11 cellular contexts compared by ENCODE assay signal in the genomic region with DNA sequence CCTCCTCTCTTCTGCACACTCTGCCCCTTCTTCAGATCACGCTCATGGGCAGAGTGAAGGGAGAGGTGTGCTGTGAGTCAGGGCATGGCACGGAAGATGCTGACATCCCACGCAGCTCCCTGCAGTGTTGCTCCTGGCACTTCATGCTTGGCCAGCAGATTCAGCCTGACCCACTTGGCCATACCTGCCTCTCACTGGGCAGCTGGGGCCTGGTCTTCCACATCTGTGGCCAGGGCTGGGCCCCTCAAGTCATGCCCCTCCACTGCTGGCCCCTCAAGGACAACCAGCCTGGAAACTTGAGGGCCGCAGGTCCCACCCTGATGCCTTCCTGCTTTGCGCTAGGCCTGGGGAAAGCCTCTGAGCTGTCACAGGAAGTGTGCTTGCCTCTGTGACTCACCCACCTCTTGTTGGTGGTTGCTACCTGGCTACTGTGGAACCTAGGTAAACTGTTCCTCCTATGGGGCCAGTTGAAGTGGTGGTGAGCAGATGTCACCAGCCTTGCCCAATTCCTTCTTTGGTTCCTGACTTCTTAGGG. TPM values are rescaled to one million over a fixed set of nuclear protein-coding genes. Genes with fewer than 3 reads are reported as not detected.
DNase-seq lines count a peak whose midpoint lies in the region; ATAC-seq, FAIRE-seq and TF ChIP-seq lines count a peak whose summit lies in the region.
"Had no signal": no experiment of that assay in that cellular context is flagged by ENCODE, and none has a peak within 500 bp of the region (broad histone marks: within the 10 kb centered on the region; RNA-seq: fewer than 3 reads in every experiment).

No MANE protein-coding gene starts in this region.

- H3K36me3 ChIP-seq in small intestine (ENCODE audit: control insufficient read depth in 2 of 2, insufficient read depth in 2 of 2, low read length in 2 of 2) (no peaks in the 10 kb centered on the region), tibial artery (no peaks in the 10 kb centered on the region)
- H3K36me3 ChIP-seq: heart right ventricle had no signal

- WGBS in small intestine, 3 donors: 81 to 85% (median 83%) methylated on average over 5 of the region's 5 CpGs

- no peaks in the 10 kb centered on the region for H3K36me3 Mint-ChIP-seq in activated B cell treated with CpG ODN at 0.5 μM for 24 hours (ENCODE audit: low read depth)
- H3K36me3 Mint-ChIP-seq in activated naive CD8-positive, alpha-beta T cell treated with anti-CD3 and anti-CD28 coated beads for 36 hours: no peaks in the 10 kb centered on the region

- H3K9me3 Mint-ChIP-seq in activated B cell treated with CpG ODN at 0.5 μM for 24 hours: no peaks in the 10 kb centered on the region
- no peaks in the 10 kb centered on the region for H3K9me3 Mint-ChIP-seq in activated naive CD8-positive, alpha-beta T cell treated with anti-CD3 and anti-CD28 coated beads for 36 hours
- H3K9me3 Mint-ChIP-seq: IgD-negative memory B cell had no signal

- no peak overlapping the region for H3K4me3 Mint-ChIP-seq in activated B cell treated with CpG ODN at 0.5 μM for 24 hours
- no peak overlapping the region for H3K4me3 Mint-ChIP-seq in activated naive CD8-positive, alpha-beta T cell treated with anti-CD3 and anti-CD28 coated beads for 36 hours

- CTCF ChIA-PET in activated B cell treated with CpG ODN at 0.5 μM for 24 hours (lab: Charles Lee): no interaction called here

- TF ChIP-seq CTCF in activated B cell treated with CpG ODN at 0.5 μM for 24 hours (IDR thresholded peaks at IDR 0.05): no peak
- TF ChIP-seq CTCF in tibial artery (IDR thresholded peaks at IDR 0.05): no peak

- H3K4me1 Mint-ChIP-seq in activated B cell treated with CpG ODN at 0.5 μM for 24 hours: no peaks in the 10 kb centered on the region
- peaks cover 21% of the 10 kb centered on the region for H3K4me1 Mint-ChIP-seq in activated naive CD8-positive, alpha-beta T cell treated with anti-CD3 and anti-CD28 coated beads for 36 hours
- H3K4me1 Mint-ChIP-seq: IgD-negative memory B cell had no signal

- intact Hi-C loops in activated B cell treated with CpG ODN at 0.5 μM for 24 hours (cut with micrococcal nuclease) (no loop called here), tibial artery (cut with DNase I; ENCODE audit: low total_unique reads) (no loop called here)

- DNase-seq in AG08395 (ENCODE audit: low spot score): peak; percentile 0
- no peak for DNase-seq in activated B cell treated with CpG ODN at 0.5 μM for 24 hours
- DNase-seq in activated naive CD8-positive, alpha-beta T cell treated with anti-CD3 and anti-CD28 coated beads for 36 hours: peak; percentile 64
- peak; percentile 13 for DNase-seq in small intestine
- no peak for DNase-seq in NCI-H2081 (lab: John Stamatoyannopoulos, UW)
- DNase-seq in tibial artery: no peak
- DNase-seq in A172 (ENCODE audit: low spot score): no peak
- DNase-seq: heart right ventricle had no signal

- no peak for FAIRE-seq in small intestine (lab: Jason Lieb, UNC)

- no peaks in the 10 kb centered on the region for H3K9me3 ChIP-seq in small intestine (ENCODE audit: control insufficient read depth, low read depth)
- H3K9me3 ChIP-seq in tibial artery: no peaks in the 10 kb centered on the region
- H3K9me3 ChIP-seq: heart right ventricle had no signal

- peak; percentile 31 for ATAC-seq in activated B cell treated with CpG ODN at 0.5 μM for 24 hours (ENCODE audit: low read depth)
- no peak for ATAC-seq in GM21447 (IDR thresholded peaks at IDR 0.05; ENCODE audit: unreplicated experiment)

- H3K4me3 ChIP-seq in small intestine (ENCODE audit: low read depth in 1 of 2, low read length in 2 of 2) (no peak overlapping the region), tibial artery (no peak overlapping the region)
- H3K4me3 ChIP-seq: heart right ventricle, skin epidermis had no signal

- POLR2A ChIA-PET in activated B cell treated with CpG ODN at 0.5 μM for 24 hours (lab: Charles Lee): no interaction called here

- no peaks in the 10 kb centered on the region for H3K4me1 ChIP-seq in small intestine (ENCODE audit: control insufficient read depth in 2 of 2, insufficient read depth in 1 of 2, low read depth in 1 of 2, low read length in 1 of 2)
- no peaks in the 10 kb centered on the region for H3K4me1 ChIP-seq in tibial artery

- no peaks in the 10 kb centered on the region for H3K27me3 Mint-ChIP-seq in activated B cell treated with CpG ODN at 0.5 μM for 24 hours
- no peaks in the 10 kb centered on the region for H3K27me3 Mint-ChIP-seq in activated naive CD8-positive, alpha-beta T cell treated with anti-CD3 and anti-CD28 coated beads for 36 hours
- H3K27me3 Mint-ChIP-seq: IgD-negative memory B cell had no signal

- H3K27ac Mint-ChIP-seq in activated B cell treated with CpG ODN at 0.5 μM for 24 hours: no peak overlapping the region
- peak overlapping the region; percentile 62 for H3K27ac Mint-ChIP-seq in activated naive CD8-positive, alpha-beta T cell treated with anti-CD3 and anti-CD28 coated beads for 36 hours

- H3K27me3 ChIP-seq in small intestine (ENCODE audit: control insufficient read depth in 2 of 2, insufficient read depth in 2 of 2, low read length in 2 of 2) (no peaks in the 10 kb centered on the region), tibial artery (no peaks in the 10 kb centered on the region)
- H3K27me3 ChIP-seq: heart right ventricle had no signal

- H3K27ac ChIP-seq in small intestine (ENCODE audit: low read depth in 1 of 2, low read length in 1 of 2) (peak overlapping the region in 1 of 2 donors; percentile 1), tibial artery (no peak overlapping the region)

RNA-seq across cellular contexts. Expression of gene BSN, which starts 48.7 kb away (rescaled TPM):
- 0.15 and 0.69 TPM in 2 replicates for total RNA-seq in activated B cell treated with CpG ODN at 0.5 μM for 24 hours
- under 1 TPM; 0.10 to 0.35 TPM for total RNA-seq in activated naive CD8-positive, alpha-beta T cell treated with anti-CD3 and anti-CD28 coated beads for 36 hours
- under 1 TPM in 2 of 3 donors, not detected in 1; under 0.01 to 0.64 TPM for polyA plus RNA-seq in small intestine
- total RNA-seq in A172 (2014; rRNA removed; shearing (Covaris generic)): 0.10 and 0.12 TPM in 2 replicates

Comparison
In these comparisons a context has a peak if more than half of its experiments do, and no peak if none do; other contexts are left out.
1. DNase-seq: peak in AG08395 (single experiment), activated naive CD8-positive, alpha-beta T cell treated with anti-CD3 and anti-CD28 coated beads for 36 hours (single experiment) and small intestine (single experiment); none in activated B cell treated with CpG ODN at 0.5 μM for 24 hours (single experiment), NCI-H2081 (0 of 2), tibial artery (0 of 2) and A172 (single experiment).